In the genomic region with DNA sequence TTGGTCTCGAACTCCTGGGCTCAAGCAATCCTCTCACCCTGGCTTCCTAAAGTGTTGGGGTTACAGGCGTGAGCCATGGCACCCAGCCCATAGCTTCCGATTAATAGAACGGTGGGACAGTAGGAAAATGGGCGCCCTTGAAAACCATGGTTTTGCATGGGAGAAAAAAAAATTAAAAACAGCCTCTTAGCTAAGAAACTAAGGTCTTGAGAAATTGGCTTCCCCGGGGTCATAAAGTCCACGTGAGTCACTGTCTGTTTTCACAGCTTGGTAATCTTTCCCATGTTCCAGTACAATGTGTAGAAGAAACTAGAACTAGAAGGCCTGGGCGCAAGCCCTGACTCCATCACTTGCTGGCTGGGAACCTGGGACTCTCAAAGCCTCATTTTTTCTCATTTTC, we compare ENCODE assay signal across 11 cellular contexts. TPM values are rescaled to one million over a fixed set of nuclear protein-coding genes. Genes with fewer than 3 reads are reported as not detected.
DNase-seq lines count a peak whose midpoint lies in the region; ATAC-seq, FAIRE-seq and TF ChIP-seq lines count a peak whose summit lies in the region.
"Had no signal": no experiment of that assay in that cellular context is flagged by ENCODE, and none has a peak within 500 bp of the region (broad histone marks: within the 10 kb centered on the region; RNA-seq: fewer than 3 reads in every experiment).

No MANE protein-coding gene starts in this region.

- no peak overlapping the region for H3K4me3 ChIP-seq in K562

- CTCF ChIA-PET in K562 (lab: Yijun Ruan, JAX; ENCODE audit: low intra/inter-chr PET ratio): interaction anchor here (0.6 kb wide), 1 partner anchor 555 kb away, joined by 3 read pairs; no protein-coding TSS in a partner anchor

- intact Hi-C loops in K562 (cut with micrococcal nuclease): loop anchor here (5.0 to 10.0 kb wide), 2 partner anchors 81 to 222 kb away; no protein-coding TSS in a partner anchor

- no peak overlapping the region for H2AFZ ChIP-seq in K562 (ENCODE audit: low read depth, low read length)

- peaks cover 14% of the 10 kb centered on the region; the same call in 2 of the 3 replicates for H3K36me3 ChIP-seq in K562 (ENCODE audit: control insufficient read depth, insufficient read depth, low read length)

- TF ChIP-seq EP300 in K562 (IDR thresholded peaks at IDR 0.05; ENCODE audit: low read length): no peak

- no peak overlapping the region for H3K4me2 ChIP-seq in K562 (ENCODE audit: insufficient read depth, low read length)

- H3K4me1 ChIP-seq in K562 (replicated peaks in 1 of 2; ENCODE audit: control insufficient read depth in 2 of 2, insufficient read depth in 2 of 2, low read length in 2 of 2): peaks cover 16 to 42% of the 10 kb centered on the region in 2 experiments

- FAIRE-seq in K562 (lab: Jason Lieb, UNC): no peak
- FAIRE-seq: islet of Langerhans had no signal

- ATAC-seq in K562: no peak
- ATAC-seq in GM19328 (IDR thresholded peaks at IDR 0.05; ENCODE audit: unreplicated experiment): no peak
- no peak for ATAC-seq in HG02840 (IDR thresholded peaks at IDR 0.05; ENCODE audit: low FRiP score, unreplicated experiment)

- H3K27ac ChIP-seq in K562 (ENCODE audit: extremely low read depth, low read depth, low read length): no peak overlapping the region
- H3K27ac ChIP-seq: 22Rv1 had no signal

- no peaks in the 10 kb centered on the region for H3K27me3 ChIP-seq in K562 (ENCODE audit: control insufficient read depth in 2 of 2, insufficient read depth in 2 of 2, low read length in 2 of 2)

- no peak overlapping the region for H3K9ac ChIP-seq in K562 (ENCODE audit: insufficient read depth in 1 of 2, low read depth in 2 of 2, low read length in 2 of 2)

- TF ChIP-seq POLR2A in K562 (conservative IDR thresholded peaks at IDR 0.05): no peak

- peaks cover 100% of the 10 kb centered on the region for H3K79me2 ChIP-seq in K562 (ENCODE audit: control insufficient read depth, insufficient read depth, low read length)

- 0 out of 2 replicates have a peak, but pooled peaks cover 2% of the 10 kb centered on the region for H3K9me3 ChIP-seq in K562 (replicated peaks; ENCODE audit: control insufficient read depth, insufficient read depth, low read depth, low read length)

- BruUV-seq in K562 (replicated peaks; lab: Mats Ljungman, UMichigan): no TSS peak

- DNase-seq in NK-92 treated with Interleukin-12 subunit alpha and Interleukin-12 subunit beta, amount 100 ng/mL, for 24 hours (lab: John Stamatoyannopoulos, UW): peak; percentile 5
- DNase-seq in NK-92 (lab: John Stamatoyannopoulos, UW; ENCODE audit: unreplicated experiment): no peak
- DNase-seq in K562 (ENCODE audit: extremely low read depth in 1 of 4, low spot score in 3 of 4): peak in 1 of 4 experiments; percentile 26
- DNase-seq in kidney glomerular epithelial cell (lab: John Stamatoyannopoulos, UW): peak; percentile 37
- DNase-seq in stromal cell of bone marrow (ENCODE audit: low read depth): peak; percentile 84
- DNase-seq in activated CD4-positive, CD25-positive, alpha-beta regulatory T cell (lab: John Stamatoyannopoulos, UW): no peak
- DNase-seq: NCI-H2107 had no signal

- peaks cover 34% of the 10 kb centered on the region for H4K20me1 ChIP-seq in K562 (replicated peaks; ENCODE audit: control insufficient read depth, insufficient read depth, low read length)

- TF ChIP-seq CTCF in K562 (IDR thresholded peaks at IDR 0.05 in 2 of 3, conservative IDR thresholded peaks at IDR 0.05 in 1 of 3; ENCODE audit: insufficient read depth in 2 of 3, low read depth in 1 of 3, low read length in 3 of 3): no peak

- in situ Hi-C loops in K562 (cut with MboI): no loop called here

- H3K9me1 ChIP-seq in K562 (ENCODE audit: control insufficient read depth, insufficient read depth, low read length): peaks cover 10% of the 10 kb centered on the region

- no peak for TF ChIP-seq RAD21 in K562 (CRISPR knock-in tag; conservative IDR thresholded peaks at IDR 0.05 in 1 of 2, IDR thresholded peaks at IDR 0.05 in 1 of 2)

- WGBS in K562 (ENCODE audit: insufficient coverage, low coverage, missing lambda C conversion rate): 80% methylated on average over 8 of the region's 8 CpGs

- POLR2A ChIA-PET in K562 (lab: Yijun Ruan, JAX): interaction anchor here (1.3 kb wide), 1 partner anchor 15 kb away, joined by 3 read pairs; no protein-coding TSS in a partner anchor

TF ChIP-seq in K562, 482 proteins besides CTCF, POLR2A, EP300 and RAD21:
- no peak for TF ChIP-seq TCF3 (CRISPR knock-in tag; IDR thresholded peaks at IDR 0.05)
- TF ChIP-seq IRF2 (CRISPR knock-in tag; IDR thresholded peaks at IDR 0.05): no peak
- peak; percentile 36; the same call in 1 of the 2 replicates for TF ChIP-seq ZNF121 (CRISPR knock-in tag; conservative IDR thresholded peaks at IDR 0.05)
- TF ChIP-seq LCOR (CRISPR knock-in tag; IDR thresholded peaks at IDR 0.05): no peak
- TF ChIP-seq TCF7 (IDR thresholded peaks at IDR 0.05; ENCODE audit: borderline replicate concordance): no peak
- TF ChIP-seq HMG20A (CRISPR knock-in tag; conservative IDR thresholded peaks at IDR 0.05): no peak
TF ChIP-seq in K562: peak in this region for 1.

RNA-seq across cellular contexts. Expression of a gene that starts 20.7 kb away (rescaled TPM):
- total RNA-seq in K562 (2011; cell fraction: chromatin; rRNA removed; ENCODE audit: low replicate concordance): 38.4 and 62.7 TPM in 2 replicates
- 41.2 and 42.4 TPM in 2 replicates for total RNA-seq in K562 (2011; cell fraction: nucleolus; rRNA removed)
- total RNA-seq in K562 (2011; cell fraction: nucleoplasm; rRNA removed): 48.5 and 56.0 TPM in 2 replicates
- total RNA-seq in K562 (2014; rRNA removed) (25.0 and 26.5 TPM in 2 replicates), K562 (2014; rRNA removed; fragmentation: Illumina TruSeq; extraction: Trizol) (38.9 and 42.4 TPM in 2 replicates), K562 (2015; rRNA removed; fragmentation: Illumina TruSeq; extraction: Trizol) (32.5 and 33.7 TPM in 2 replicates), K562 (2021) (24.5 and 24.8 TPM in 2 replicates)
- polyA plus RNA-seq in K562 (2011; rRNA removed) (23.6 and 30.5 TPM in 2 replicates), K562 (2014; fragmentation: Illumina TruSeq; extraction: Trizol) (25.9 and 32.2 TPM in 2 replicates), K562 (2014; fragmentation: Nextera tagmentation; extraction: Ambion mirVana) (1 to 10 TPM; 6.0 to 8.0 TPM), K562 (2014; rRNA removed) (17.1 and 19.2 TPM in 2 replicates)
- 11.1 and 16.8 TPM in 2 replicates for polyA plus RNA-seq in K562 (2011; cell fraction: cytosol; rRNA removed)
- polyA plus RNA-seq in K562 (2011; cell fraction: nucleus; rRNA removed): 9.8 and 12.0 TPM in 2 replicates
- polyA plus RNA-seq in K562 (2012): 16.8 and 17.9 TPM in 2 replicates
- 46.2 and 51.4 TPM in 2 replicates for polyA minus RNA-seq in K562 (2011; rRNA and poly(A)+ RNA removed)
- 18.5 and 23.4 TPM in 2 replicates for polyA minus RNA-seq in K562 (2011; cell fraction: cytosol; rRNA and poly(A)+ RNA removed)
- polyA minus RNA-seq in K562 (2011; cell fraction: nucleus; rRNA and poly(A)+ RNA removed): 10.1 and 19.4 TPM in 2 replicates

Comparison
In these comparisons a context has a peak if more than half of its experiments do, and no peak if none do; other contexts are left out.
1. DNase-seq: peak in NK-92 treated with Interleukin-12 subunit alpha and Interleukin-12 subunit beta, amount 100 ng/mL, for 24 hours (single experiment), kidney glomerular epithelial cell (single experiment) and stromal cell of bone marrow (single experiment); none in NK-92 (single experiment) and activated CD4-positive, CD25-positive, alpha-beta regulatory T cell (0 of 4).